ENCODE assay signal across 23 cellular contexts in the genomic region with DNA sequence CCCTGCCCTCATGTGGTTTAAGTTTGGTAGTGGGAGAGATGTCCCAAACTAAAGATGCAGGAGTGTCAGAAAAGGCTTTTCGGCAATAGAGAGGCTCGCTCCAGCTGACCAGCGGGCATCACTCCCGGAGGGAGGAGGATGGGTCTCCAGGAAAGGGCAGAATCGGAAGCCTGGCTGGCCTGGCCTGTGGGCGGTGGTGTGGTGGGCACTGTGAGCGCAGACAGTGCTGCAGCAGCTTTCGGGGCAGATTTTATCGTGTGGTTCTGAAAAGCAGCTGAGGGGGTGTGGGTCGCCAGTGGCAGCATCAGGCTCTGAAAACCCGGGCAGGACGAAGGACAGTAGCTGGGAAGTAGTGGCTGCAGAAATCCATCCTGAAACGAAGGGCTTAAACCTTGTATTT.
"Had no signal": no experiment of that assay in that cellular context is flagged by ENCODE, and none has a peak within 500 bp of the region (broad histone marks: within the 10 kb centered on the region; RNA-seq: fewer than 3 reads in every experiment).

No MANE protein-coding gene starts in this region.

- H3K27me3 ChIP-seq: upper lobe of left lung had no signal

- H3K4me3 ChIP-seq: lower lobe of right lung, skin epidermis, thoracic aorta, upper lobe of left lung had no signal

- ATAC-seq: left colon, lower lobe of right lung, SK-N-SH treated with all-trans-retinoic acid at 6 μM for 48 hours, T-cell had no signal

- H3K27ac ChIP-seq: lower lobe of right lung, skin epidermis, thoracic aorta, upper lobe of left lung had no signal

- FAIRE-seq: astrocyte, colon had no signal

- H3K4me3 Mint-ChIP-seq: activated B cell treated with CpG ODN at 0.5 μM for 24 hours; activated naive CD4-positive, alpha-beta T cell treated with anti-CD3 and anti-CD28 coated beads, Interleukin-2, amount 10 ng/mL, durations not matched to agents 7 days and 5 days; mesothelial cell of epicardium; nephron progenitor cell; T-cell had no signal

- H3K9me3 ChIP-seq: lower lobe of right lung, thoracic aorta, upper lobe of left lung had no signal

- H3K27me3 Mint-ChIP-seq: activated B cell treated with CpG ODN at 0.5 μM for 24 hours; activated naive CD4-positive, alpha-beta T cell treated with anti-CD3 and anti-CD28 coated beads, Interleukin-2, amount 10 ng/mL, durations not matched to agents 7 days and 5 days; T-cell had no signal

- DNase-seq: activated B cell treated with CpG ODN at 0.5 μM for 24 hours; activated CD4-positive, alpha-beta T cell treated with anti-CD3 and anti-CD28 coated beads for 4 hours; activated naive CD4-positive, alpha-beta T cell treated with anti-CD3 and anti-CD28 coated beads, Interleukin-2, amount 10 ng/mL, durations not matched to agents 7 days and 5 days; erythroblast; foreskin melanocyte; glutamatergic neuron; hippocampal formation; islet precursor cell; left colon; lower lobe of right lung; nephron progenitor cell; occipital lobe; stimulated activated CD4-positive, alpha-beta T cell treated with anti-CD3 and anti-CD28 coated beads, Interleukin-15, amount 100 ng/mL, for 24 hours; stimulated activated CD4-positive, alpha-beta T cell treated with anti-CD3 and anti-CD28 coated beads, Interleukin-4, amount 100 ng/mL, for 1 hour; T-cell; upper lobe of left lung had no signal

- H3K9me3 Mint-ChIP-seq: activated B cell treated with CpG ODN at 0.5 μM for 24 hours; activated naive CD4-positive, alpha-beta T cell treated with anti-CD3 and anti-CD28 coated beads, Interleukin-2, amount 10 ng/mL, durations not matched to agents 7 days and 5 days; activated T-helper 2 cell treated with anti-CD3 and anti-CD28 coated beads, Interferon-gamma antibody, Interleukin-2, Interleukin-4, amounts not matched to agents 10 μg/mL and 5 μg/mL and 100 μg/mL, durations not matched to agents 14 hours and 24 hours and 36 hours; mesothelial cell of epicardium; nephron progenitor cell; T-cell had no signal

- H3K27ac Mint-ChIP-seq: activated B cell treated with CpG ODN at 0.5 μM for 24 hours; activated T-helper 2 cell treated with anti-CD3 and anti-CD28 coated beads, Interferon-gamma antibody, Interleukin-2, Interleukin-4, amounts not matched to agents 10 μg/mL and 5 μg/mL and 100 μg/mL, durations not matched to agents 14 hours and 24 hours and 36 hours; mesothelial cell of epicardium; nephron progenitor cell had no signal
